ENCODE assay signal across 1 cellular context in genomic region chr17:83041305-83041704, GRCh38.
TF ChIP-seq lines count a peak whose summit lies in the region.

No MANE protein-coding gene starts in this region.

TF ChIP-seq in IMR-90, 13 proteins besides CTCF, POLR2A, EP300 and RAD21 (continued from another document):
- TF ChIP-seq MXI1 (IDR thresholded peaks at IDR 0.05; ENCODE audit: borderline replicate concordance, low read depth, low read length) (no peak), MAFK (IDR thresholded peaks at IDR 0.05; ENCODE audit: low read depth, low read length) (no peak), FOS (IDR thresholded peaks at IDR 0.05; ENCODE audit: low read depth, low read length) (no peak), MAZ (IDR thresholded peaks at IDR 0.05; ENCODE audit: borderline replicate concordance, low read depth, low read length) (no peak), USF2 (IDR thresholded peaks at IDR 0.05; ENCODE audit: low read depth, low read length) (no peak), NFE2L2 (IDR thresholded peaks at IDR 0.05; ENCODE audit: low read depth, low read length) (no peak), CHD1 (IDR thresholded peaks at IDR 0.05; ENCODE audit: low read depth, low read length) (no peak), RFX5 (IDR thresholded peaks at IDR 0.05; ENCODE audit: low read depth, low read length) (no peak), CEBPB (IDR thresholded peaks at IDR 0.05; ENCODE audit: low read depth, low read length) (no peak), BHLHE40 (IDR thresholded peaks at IDR 0.05; ENCODE audit: low read depth, low read length) (no peak)
